In genomic region chr16:57852189-57852588, GRCh38 we compare ENCODE assay signal across 18 cellular contexts. TPM values are rescaled to one million over a fixed set of nuclear protein-coding genes. Genes with fewer than 3 reads are reported as not detected.
A peak's percentile ranks its signal among the peaks of the same experiment; 100 is the strongest.
DNase-seq lines count a peak whose midpoint lies in the region; ATAC-seq lines count a peak whose summit lies in the region.
"Had no signal": no experiment of that assay in that cellular context is flagged by ENCODE, and none has a peak within 500 bp of the region (broad histone marks: within the 10 kb centered on the region; RNA-seq: fewer than 3 reads in every experiment).

No MANE protein-coding gene starts in this region.

- no peak overlapping the region for H3K23ac ChIP-seq in mesendoderm (ENCODE audit: low read length)

- no peak overlapping the region for H4K8ac ChIP-seq in mesendoderm (ENCODE audit: low read depth, low read length)

- H3K36me3 ChIP-seq in MG63 (no peaks in the 10 kb centered on the region), mesendoderm (ENCODE audit: control insufficient read depth, insufficient read depth, low read length) (peaks cover 2% of the 10 kb centered on the region)

- no peak overlapping the region for H3K4ac ChIP-seq in mesendoderm (ENCODE audit: low read depth, low read length)

- H3K9me3 ChIP-seq in MG63, result no peaks in the 10 kb centered on the region
- H3K9me3 ChIP-seq: Caco-2 had no signal

- H3K27me3 ChIP-seq in MG63 (no peaks in the 10 kb centered on the region), mesendoderm (ENCODE audit: insufficient read depth, low read length, poor library complexity) (no peaks in the 10 kb centered on the region)

- H3K9ac ChIP-seq in mesendoderm (ENCODE audit: low read length), result no peak overlapping the region

- DNase-seq in ELR (ENCODE audit: low read depth) (peak; percentile 25), MG63 (peak; percentile 57), RPMI8226 (peak; percentile 83), mesendoderm (no peak), NCI-H526 treated with DMSO at 0.1 percent for 48 hours (lab: John Stamatoyannopoulos, UW) (no peak)
- DNase-seq in effector CD8-positive, alpha-beta T cell (lab: John Stamatoyannopoulos, UW), result no peak
- DNase-seq: AML-193; Caco-2; CD4-positive, alpha-beta T cell; DMS153; DMS79; GF-D8; GOT3; H7; IMR-90 had no signal

- no peak overlapping the region for H2BK120ac ChIP-seq in mesendoderm (ENCODE audit: low read depth, low read length)

- no peak overlapping the region for H3K27ac ChIP-seq in mesendoderm (ENCODE audit: low read depth, low read length)
- H3K27ac ChIP-seq: C4-2B had no signal

- H3K4me3 ChIP-seq in MG63 (no peak overlapping the region), mesendoderm (ENCODE audit: low read length) (no peak overlapping the region)
- H3K4me3 ChIP-seq: K562 had no signal

- no peaks in the 10 kb centered on the region for H3K79me2 ChIP-seq in mesendoderm (ENCODE audit: control insufficient read depth, insufficient read depth, low read length)

- no peak overlapping the region for H3K4me2 ChIP-seq in mesendoderm (ENCODE audit: low read length)

- no peak for ATAC-seq in HG02759 (IDR thresholded peaks at IDR 0.05; ENCODE audit: unreplicated experiment)
- ATAC-seq: K562 had no signal

- no CpG with 5 or more reads among the region's 5 CpGs for WGBS in mesendoderm (ENCODE audit: extremely low coverage, insufficient coverage, low lambda C conversion rate)

- H3K18ac ChIP-seq in mesendoderm (ENCODE audit: low read length), result peak overlapping the region; percentile 30

- H3K56ac ChIP-seq in mesendoderm (ENCODE audit: low read length), result no peak overlapping the region

- no peak overlapping the region for H2BK5ac ChIP-seq in mesendoderm (ENCODE audit: low read length)

- H2BK15ac ChIP-seq in mesendoderm (replicated peaks; ENCODE audit: low read depth), result no peak overlapping the region

- H2AK5ac ChIP-seq in mesendoderm (ENCODE audit: low read length), result no peak overlapping the region

- no peak overlapping the region for H4K5ac ChIP-seq in mesendoderm (ENCODE audit: low read length)

- no peaks in the 10 kb centered on the region for H3K79me1 ChIP-seq in mesendoderm (ENCODE audit: low read length)

- H3K4me1 ChIP-seq in mesendoderm (ENCODE audit: control insufficient read depth, low read depth, low read length), result no peaks in the 10 kb centered on the region
- H3K4me1 ChIP-seq: Caco-2 had no signal

RNA-seq across cellular contexts. Expression of gene KIFC3, which starts 49.9 kb away (rescaled TPM):
- total RNA-seq in MG63 (2014; rRNA removed; shearing (Covaris generic); ENCODE audit: low replicate concordance), result 196 and 322 TPM in 2 replicates
- 13.8 TPM for polyA plus RNA-seq in mesendoderm (2013, experiment 1 of 2)
- polyA plus RNA-seq in mesendoderm (2013, experiment 2 of 2), result 14.1 TPM
- total RNA-seq: CD4-positive, alpha-beta T cell had no signal

Comparison
In these comparisons a context has a peak if more than half of its experiments do, and no peak if none do; other contexts are left out.
1. DNase-seq: peak in ELR (single experiment), MG63 (single experiment) and RPMI8226 (single experiment); none in mesendoderm (single experiment), effector CD8-positive, alpha-beta T cell (single experiment) and NCI-H526 treated with DMSO at 0.1 percent for 48 hours (single experiment).